ENCODE assay signal across 30 cellular contexts in the genomic region with DNA sequence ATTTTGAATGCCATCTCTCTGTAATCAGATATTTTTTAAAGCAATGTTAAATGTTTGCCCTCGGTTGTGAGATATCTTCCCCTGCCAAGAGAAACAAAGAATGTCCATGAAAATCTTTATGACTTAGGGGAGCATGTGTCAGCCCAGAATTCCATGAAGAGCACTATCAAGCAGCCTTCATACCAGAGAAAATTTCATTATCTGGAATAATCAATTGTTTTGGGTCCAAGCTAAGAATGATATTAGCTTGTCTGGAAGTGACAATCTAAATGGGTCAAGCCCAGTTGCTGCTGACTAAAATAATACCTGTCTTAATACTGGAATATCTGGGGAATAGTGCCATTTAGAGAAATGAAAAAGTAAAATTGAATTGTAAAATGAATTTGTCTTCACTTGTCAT.
"Had no signal": no experiment of that assay in that cellular context is flagged by ENCODE, and none has a peak within 500 bp of the region (broad histone marks: within the 10 kb centered on the region; RNA-seq: fewer than 3 reads in every experiment).

No MANE protein-coding gene starts in this region.

- H3K4me1 ChIP-seq: heart left ventricle, left lung, pancreas, prostate gland, stomach, suprapubic skin, tibial artery, upper lobe of right lung had no signal

- H3K36me3 ChIP-seq: heart left ventricle, left lung, pancreas, prostate gland, stomach, suprapubic skin, thoracic aorta, tibial artery, upper lobe of right lung had no signal

- H3K9me3 ChIP-seq: heart left ventricle, left lung, mucosa of descending colon, pancreas, prostate gland, stomach, suprapubic skin, thoracic aorta, tibial artery, upper lobe of right lung had no signal

- H3K27me3 ChIP-seq: heart left ventricle, left lung, pancreas, stomach, suprapubic skin, tibial artery, upper lobe of right lung had no signal

- DNase-seq: hippocampal formation; kidney glomerular epithelial cell; left colon; left lung; mesendoderm; midbrain; mucosa of descending colon; naive thymus-derived CD4-positive, alpha-beta T cell; nucleus accumbens; pancreas; posterior cingulate gyrus; retina; stimulated activated CD4-positive, alpha-beta T cell treated with anti-CD3 and anti-CD28 coated beads, Interleukin-12 subunit alpha, Interleukin-12 subunit beta, amount 100 ng/mL, for 4 hours; stimulated activated CD4-positive, alpha-beta T cell treated with anti-CD3 and anti-CD28 coated beads, Interleukin-15, amount 100 ng/mL, for 24 hours; stimulated activated CD4-positive, alpha-beta T cell treated with anti-CD3 and anti-CD28 coated beads, Interleukin-2, amount 100 ng/mL, for 24 hours; stimulated activated CD4-positive, alpha-beta T cell treated with anti-CD3 and anti-CD28 coated beads, Interleukin-4, amount 100 ng/mL, for 1 hour; stimulated activated naive B cell treated with anti-CD40 and anti-IgM and Interleukin-4, amounts not matched to agents 10 μg/mL and 1 μg/mL and 100 μg/mL, for 72 hours; stimulated activated naive CD8-positive, alpha-beta T cell treated with anti-CD3 and anti-CD28 coated beads, Interleukin-15, Interleukin-2, amounts not matched to agents 100 U/mL and 50 U/mL, for 24 hours; stomach; tibial artery; trophoblast cell; upper lobe of right lung had no signal

- H3K4me3 ChIP-seq: heart left ventricle, left lung, lung, mucosa of descending colon, pancreas, prostate gland, skin epidermis, stomach, suprapubic skin, thoracic aorta, tibial artery, upper lobe of right lung had no signal

- ATAC-seq: left colon; left lung; mucosa of descending colon; naive thymus-derived CD4-positive, alpha-beta T cell; natural killer cell treated with Interleukin-12 subunit alpha and Interleukin-12 subunit beta and Interleukin-15 and Interleukin-18, amount 100 ng/mL, for 72 hours; pancreas; sciatic nerve; stimulated activated naive B cell treated with anti-CD40 and anti-IgM and Interleukin-4, amounts not matched to agents 10 μg/mL and 1 μg/mL and 100 μg/mL, for 72 hours; stimulated activated naive CD8-positive, alpha-beta T cell treated with anti-CD3 and anti-CD28 coated beads, Interleukin-15, Interleukin-2, amounts not matched to agents 100 U/mL and 50 U/mL, for 24 hours; upper lobe of right lung had no signal

- H3K27ac ChIP-seq: left lung, pancreas, prostate gland, skin epidermis, stomach, suprapubic skin, thoracic aorta, tibial artery, upper lobe of right lung had no signal
